Comparison of ENCODE assay signal across 28 cellular contexts in the genomic region with DNA sequence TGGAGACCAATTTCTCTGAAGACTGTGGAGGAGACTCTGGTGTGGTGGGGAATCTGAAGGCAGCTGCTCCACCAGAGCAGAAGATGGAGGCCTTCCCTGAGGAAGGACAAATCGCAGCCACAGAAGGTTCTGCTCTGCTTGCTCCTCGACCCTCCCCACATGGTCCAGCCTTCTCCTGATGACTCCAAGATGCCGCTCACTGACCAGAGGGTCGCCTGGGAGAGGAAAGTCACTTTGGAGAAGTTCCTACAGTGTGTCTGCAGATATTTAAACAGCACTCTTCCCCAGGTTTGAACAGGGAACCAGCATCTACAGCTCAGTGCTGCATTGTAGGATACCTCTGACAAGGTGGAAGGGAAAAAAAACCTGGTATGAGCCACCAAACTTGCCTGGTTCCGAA. TPM values are rescaled to one million over a fixed set of nuclear protein-coding genes. Genes with fewer than 3 reads are reported as not detected.
"Had no signal": no experiment of that assay in that cellular context is flagged by ENCODE, and none has a peak within 500 bp of the region (broad histone marks: within the 10 kb centered on the region; RNA-seq: fewer than 3 reads in every experiment).

No MANE protein-coding gene starts in this region.

- H3K27ac Mint-ChIP-seq: activated CD4-positive, alpha-beta memory T cell treated with anti-CD3 and anti-CD28 coated beads, Interleukin-2, amount 10 ng/mL, durations not matched to agents 7 days and 5 days; activated CD4-positive, alpha-beta T cell treated with anti-CD3 and anti-CD28 coated beads for 36 hours; activated naive CD4-positive, alpha-beta T cell treated with anti-CD3 and anti-CD28 coated beads for 36 hours; brain had no signal

- H3K27me3 Mint-ChIP-seq: activated CD4-positive, alpha-beta memory T cell treated with anti-CD3 and anti-CD28 coated beads, Interleukin-2, amount 10 ng/mL, durations not matched to agents 7 days and 5 days; activated CD4-positive, alpha-beta T cell treated with anti-CD3 and anti-CD28 coated beads for 36 hours; activated naive CD8-positive, alpha-beta T cell; activated T-helper 17 cell treated with anti-CD3 and anti-CD28 coated beads, Interleukin-2, amount 50 U/mL, for 72 hours; central memory CD8-positive, alpha-beta T cell had no signal

- H3K27me3 ChIP-seq: MG63 had no signal

- H3K36me3 ChIP-seq: MG63 had no signal

- H3K4me3 ChIP-seq: MG63, SK-N-MC had no signal

- H3K4me3 Mint-ChIP-seq: activated CD4-positive, alpha-beta memory T cell treated with anti-CD3 and anti-CD28 coated beads, Interleukin-2, amount 10 ng/mL, durations not matched to agents 7 days and 5 days; activated CD4-positive, alpha-beta T cell treated with anti-CD3 and anti-CD28 coated beads for 36 hours; activated naive CD4-positive, alpha-beta T cell treated with anti-CD3 and anti-CD28 coated beads for 36 hours; activated naive CD8-positive, alpha-beta T cell; activated T-helper 17 cell treated with anti-CD3 and anti-CD28 coated beads, Interleukin-2, amount 50 U/mL, for 72 hours; brain; central memory CD8-positive, alpha-beta T cell had no signal

- H3K9me3 ChIP-seq: MG63 had no signal

- ATAC-seq: activated CD4-positive, alpha-beta T cell treated with anti-CD3 and anti-CD28 coated beads for 36 hours; activated T-helper 17 cell treated with anti-CD3 and anti-CD28 coated beads, Interleukin-2, amount 50 U/mL, for 72 hours; Right ventricle myocardium inferior had no signal

- FAIRE-seq: astrocyte had no signal

- H3K27ac ChIP-seq: SK-N-MC, VCaP had no signal

- DNase-seq: activated CD4-positive, alpha-beta memory T cell treated with anti-CD3 and anti-CD28 coated beads, Interleukin-2, amount 10 ng/mL, durations not matched to agents 7 days and 5 days; activated CD4-positive, alpha-beta T cell treated with anti-CD3 and anti-CD28 coated beads for 36 hours; activated CD4-positive, alpha-beta T cell treated with anti-CD3 and anti-CD28 coated beads, Interleukin-2, amount 50 U/mL, for 1 hour; activated gamma-delta T cell; activated naive CD4-positive, alpha-beta T cell treated with anti-CD3 and anti-CD28 coated beads for 36 hours; activated T-cell treated with anti-CD3 and anti-CD28 coated beads for 4 hours; activated T-cell treated with anti-CD3 and anti-CD28 coated beads, Interleukin-2, amount 50 U/mL, for 48 hours; amygdala; MG63; MV-4-11; NCI-H1092 treated with DMSO at 0.1 percent for 48 hours; NCI-H1417 treated with DMSO at 0.1 percent for 48 hours; NCI-H1694; NCI-H2029 treated with DMSO at 0.1 percent for 48 hours; NCI-H345; NCI-H510A; NCI-H526 treated with DMSO at 0.1 percent for 48 hours; NCI-H82; RPMI8226; T-helper 1 cell had no signal

- H3K9me3 Mint-ChIP-seq: activated CD4-positive, alpha-beta memory T cell treated with anti-CD3 and anti-CD28 coated beads, Interleukin-2, amount 10 ng/mL, durations not matched to agents 7 days and 5 days; activated naive CD4-positive, alpha-beta T cell treated with anti-CD3 and anti-CD28 coated beads for 36 hours; activated T-helper 17 cell treated with anti-CD3 and anti-CD28 coated beads, Interleukin-2, amount 50 U/mL, for 72 hours; brain; central memory CD8-positive, alpha-beta T cell had no signal

- H3K36me3 Mint-ChIP-seq: brain had no signal

- H3K4me1 Mint-ChIP-seq: activated T-helper 17 cell treated with anti-CD3 and anti-CD28 coated beads, Interleukin-2, amount 50 U/mL, for 72 hours; brain had no signal

RNA-seq across cellular contexts. Expression of gene RNF43, which starts 44.3 kb away (rescaled TPM):
- total RNA-seq: activated CD4-positive, alpha-beta memory T cell treated with anti-CD3 and anti-CD28 coated beads, Interleukin-2, amount 10 ng/mL, durations not matched to agents 7 days and 5 days had no signal
